ENCODE assay signal across 8 cellular contexts in genomic region chr10:71713135-71714040, GRCh38. TPM values are rescaled to one million over a fixed set of nuclear protein-coding genes. Genes with fewer than 3 reads are reported as not detected.
A peak's percentile ranks its signal among the peaks of the same experiment; 100 is the strongest.
DNase-seq lines count a peak whose midpoint lies in the region; ATAC-seq and TF ChIP-seq lines count a peak whose summit lies in the region.

No MANE protein-coding gene starts in this region.

- TF ChIP-seq CTCF in BE2C (IDR thresholded peaks at IDR 0.05; ENCODE audit: low read depth, low read length) (0 out of 2 replicates have a peak, but pooled peaks have one; percentile 19), Loucy (conservative IDR thresholded peaks at IDR 0.05; ENCODE audit: low read length) (no peak)

- H3K79me2 ChIP-seq in Loucy (ENCODE audit: insufficient read depth, low read length) = no peaks in the 10 kb centered on the region

- H3K9me3 Mint-ChIP-seq in activated naive CD4-positive, alpha-beta T cell treated with anti-CD3 and anti-CD28 coated beads, Interleukin-2, amount 50 U/mL, for 72 hours = no peaks in the 10 kb centered on the region

- H3K9me3 ChIP-seq in BE2C = no peaks in the 10 kb centered on the region
- no peaks in the 10 kb centered on the region for H3K9me3 ChIP-seq in Loucy (ENCODE audit: insufficient read depth, low read depth, low read length)

- H3K27me3 ChIP-seq in BE2C (no peaks in the 10 kb centered on the region), Loucy (ENCODE audit: insufficient read depth, low read length, poor library complexity, severe bottlenecking) (no peaks in the 10 kb centered on the region)

- H3K36me3 Mint-ChIP-seq in activated naive CD4-positive, alpha-beta T cell treated with anti-CD3 and anti-CD28 coated beads, Interleukin-2, amount 50 U/mL, for 72 hours = no peaks in the 10 kb centered on the region

- no peaks in the 10 kb centered on the region for H3K36me3 ChIP-seq in BE2C
- H3K36me3 ChIP-seq in Loucy (ENCODE audit: insufficient read depth, low read length) = no peaks in the 10 kb centered on the region

- ATAC-seq in activated naive CD4-positive, alpha-beta T cell treated with anti-CD3 and anti-CD28 coated beads, Interleukin-2, amount 50 U/mL, for 72 hours = peak; percentile 65 to 67
- ATAC-seq in HG02840 (IDR thresholded peaks at IDR 0.05; ENCODE audit: low FRiP score, unreplicated experiment) = no peak
- ATAC-seq in GM21423 (IDR thresholded peaks at IDR 0.05; ENCODE audit: unreplicated experiment) = no peak

- H3K9ac ChIP-seq in Loucy (ENCODE audit: low read depth, low read length, poor library complexity, severe bottlenecking) = peak overlapping the region; percentile 65

- H3K4me3 ChIP-seq in BE2C (ENCODE audit: low read depth, low read length) (no peak overlapping the region), Loucy (ENCODE audit: low read length, poor library complexity, severe bottlenecking) (no peak overlapping the region)

- H3K4me2 ChIP-seq in Loucy (ENCODE audit: low read depth, low read length, poor library complexity, severe bottlenecking) = peak overlapping the region; percentile 40

- peak overlapping the region; percentile 81 for H2AFZ ChIP-seq in Loucy (ENCODE audit: low read length)

- POLR2A ChIA-PET in HEK293T (lab: Yijun Ruan, JAX) = no interaction called here

- no peaks in the 10 kb centered on the region for H3K9me2 ChIP-seq in Loucy (replicated peaks; ENCODE audit: low read depth, low read length)

- no peaks in the 10 kb centered on the region for H3F3A ChIP-seq in Loucy (ENCODE audit: low read depth)

- DNase-seq in BE2C = peak; percentile 30
- no peak for DNase-seq in activated naive CD4-positive, alpha-beta T cell treated with anti-CD3 and anti-CD28 coated beads, Interleukin-2, amount 50 U/mL, for 72 hours (ENCODE audit: low spot score in 2 of 2)
- peak; percentile 95 for DNase-seq in globus pallidus (ENCODE audit: low spot score)
- peak; percentile 55 to 98 (median 90) for DNase-seq in nucleus accumbens (lab: John Stamatoyannopoulos, UW)
- DNase-seq in HEK293T (ENCODE audit: extremely low spot score) = no peak

- no peaks in the 10 kb centered on the region for H3K4me1 ChIP-seq in BE2C
- H3K4me1 ChIP-seq in Loucy (ENCODE audit: insufficient read depth, low read length, poor library complexity, severe bottlenecking) = peaks cover 25% of the 10 kb centered on the region

- H3K27ac Mint-ChIP-seq in activated naive CD4-positive, alpha-beta T cell treated with anti-CD3 and anti-CD28 coated beads, Interleukin-2, amount 50 U/mL, for 72 hours = peak overlapping the region; percentile 97 to 100

- CTCF ChIA-PET in HEK293T (lab: Yijun Ruan, JAX) = interaction anchor here (0.7 to 1.2 kb wide), 2 partner anchors 16 to 394 kb away, joined by 3 to 4 read pairs; partner anchors contain the start of gene SLC29A3

- no peaks in the 10 kb centered on the region for H4K20me1 ChIP-seq in Loucy (ENCODE audit: insufficient read depth, low read length, poor library complexity, severe bottlenecking)

TF ChIP-seq in HEK293T, 16 proteins besides CTCF, POLR2A, EP300 and RAD21:
- no peak for TF ChIP-seq FOXK2 (IDR thresholded peaks at IDR 0.05)
- no peak for TF ChIP-seq ZNF384 (IDR thresholded peaks at IDR 0.05)
- TF ChIP-seq ARNT (IDR thresholded peaks at IDR 0.05) = no peak
- TF ChIP-seq LEF1 (IDR thresholded peaks at IDR 0.05; ENCODE audit: borderline replicate concordance) = no peak
- TF ChIP-seq BHLHE40 (IDR thresholded peaks at IDR 0.05; ENCODE audit: borderline replicate concordance) = no peak
- no peak for TF ChIP-seq HDGF (IDR thresholded peaks at IDR 0.05; ENCODE audit: borderline replicate concordance)
- TF ChIP-seq SUZ12 (IDR thresholded peaks at IDR 0.05) = no peak

RNA-seq across cellular contexts. Expression of gene C10orf105, which starts 6.2 kb away (rescaled TPM):
- polyA plus RNA-seq in BE2C (2012; ENCODE audit: insufficient read depth, insufficient read length, low read depth) = not detected
- total RNA-seq in activated naive CD4-positive, alpha-beta T cell treated with anti-CD3 and anti-CD28 coated beads, Interleukin-2, amount 50 U/mL, for 72 hours = under 1 TPM; 0.45 to 0.68 TPM

RNA-seq across cellular contexts. Expression of gene VSIR, which starts 59.9 kb away (rescaled TPM):
- 2.5 TPM for polyA plus RNA-seq in BE2C (2012; ENCODE audit: insufficient read depth, insufficient read length, low read depth)
- 100 to 1,000 TPM in 1 of 2 donors, 10 to 100 TPM in 1; 54.5 to 126 TPM for total RNA-seq in activated naive CD4-positive, alpha-beta T cell treated with anti-CD3 and anti-CD28 coated beads, Interleukin-2, amount 50 U/mL, for 72 hours

Comparison
In these comparisons a context has a peak if more than half of its experiments do, and no peak if none do; other contexts are left out.
1. DNase-seq: peak in BE2C (single experiment), globus pallidus (single experiment) and nucleus accumbens (56 of 56); none in activated naive CD4-positive, alpha-beta T cell treated with anti-CD3 and anti-CD28 coated beads, Interleukin-2, amount 50 U/mL, for 72 hours (0 of 2) and HEK293T (single experiment).
2. ATAC-seq: peak in activated naive CD4-positive, alpha-beta T cell treated with anti-CD3 and anti-CD28 coated beads, Interleukin-2, amount 50 U/mL, for 72 hours (2 of 2); none in HG02840 (single experiment) and GM21423 (single experiment).